In genomic region chr7:151091431-151091830, GRCh38 we compare ENCODE assay signal across 9 cellular contexts. TPM values are rescaled to one million over a fixed set of nuclear protein-coding genes. Genes with fewer than 3 reads are reported as not detected.
DNase-seq lines count a peak whose midpoint lies in the region; ATAC-seq and TF ChIP-seq lines count a peak whose summit lies in the region.
"Had no signal": no experiment of that assay in that cellular context is flagged by ENCODE, and none has a peak within 500 bp of the region (broad histone marks: within the 10 kb centered on the region; RNA-seq: fewer than 3 reads in every experiment).

No MANE protein-coding gene starts in this region.

- no peak overlapping the region for H3K4me2 ChIP-seq in KMS-11

- H3K9ac ChIP-seq in KMS-11: no peak overlapping the region

- H3K27me3 ChIP-seq in KMS-11 (ENCODE audit: insufficient read depth, low read depth) (no peaks in the 10 kb centered on the region), body of pancreas (no peaks in the 10 kb centered on the region)

- H3K27ac ChIP-seq in KMS-11 (no peak overlapping the region), body of pancreas (no peak overlapping the region)

- H3K79me2 ChIP-seq in KMS-11 (ENCODE audit: insufficient read depth, low read depth): peaks cover 96% of the 10 kb centered on the region

- DNase-seq in ELF-1 (ENCODE audit: low read depth, low spot score) (peak; percentile 82), body of pancreas (peak; percentile 52 to 72 (median 62)), myocyte (ENCODE audit: low read depth) (peak; percentile 42), NCI-H345 (lab: John Stamatoyannopoulos, UW) (no peak), SW480 (ENCODE audit: low spot score) (no peak)
- DNase-seq: activated CD4-positive, alpha-beta T cell treated with anti-CD3 and anti-CD28 coated beads, Interleukin-2, amount 50 U/mL, for 4 hours had no signal

- H4K20me1 ChIP-seq in KMS-11 (ENCODE audit: insufficient read depth): peaks cover 17% of the 10 kb centered on the region

- no peak overlapping the region for H2AFZ ChIP-seq in KMS-11 (ENCODE audit: low read depth)

- WGBS in body of pancreas, 2 donors: 30 to 46% methylated on average over 5 to 6 of the region's 6 CpGs

- no peaks in the 10 kb centered on the region for H3K9me3 ChIP-seq in body of pancreas

- no peak for TF ChIP-seq POLR2A in body of pancreas (IDR thresholded peaks at IDR 0.05)

- no peaks in the 10 kb centered on the region; the same call in 1 of the 2 replicates for H3K36me3 ChIP-seq in KMS-11 (ENCODE audit: insufficient read depth)
- no peaks in the 10 kb centered on the region for H3K36me3 ChIP-seq in body of pancreas (replicated peaks in 1 of 2; ENCODE audit: insufficient read depth in 1 of 2, low read depth in 2 of 2)

- no peak for ATAC-seq in body of pancreas
- no peak for ATAC-seq in HG03135 (IDR thresholded peaks at IDR 0.05; ENCODE audit: unreplicated experiment)
- no peak for ATAC-seq in GM21786 (IDR thresholded peaks at IDR 0.05; ENCODE audit: unreplicated experiment)

- H3K4me1 ChIP-seq in KMS-11 (ENCODE audit: low read depth, poor library complexity, severe bottlenecking) (peaks cover 15% of the 10 kb centered on the region), body of pancreas (peaks cover 43% of the 10 kb centered on the region)

- H3K4me3 ChIP-seq in KMS-11 (IDR thresholded peaks at IDR 0.05; ENCODE audit: insufficient read depth, low read depth, low read length) (no peak overlapping the region), body of pancreas (no peak overlapping the region)

- peak; percentile 61 for TF ChIP-seq CTCF in KMS-11 (conservative IDR thresholded peaks at IDR 0.05; ENCODE audit: low read depth, low read length)
- TF ChIP-seq CTCF in body of pancreas (IDR thresholded peaks at IDR 0.05): peak; percentile 37 to 61 (median 47)

- intact Hi-C loops in body of pancreas (cut with DNase I): no loop called here

RNA-seq across cellular contexts. Expression of gene AGAP3, which starts 5.2 kb away (rescaled TPM):
- total RNA-seq in body of pancreas (100 to 1,000 TPM in 1 of 2 donors, 10 to 100 TPM in 1; 45.4 to 104 TPM), myocyte (110 and 115 TPM in 2 replicates)
- polyA plus RNA-seq in myocyte (2012): 193 TPM

RNA-seq across cellular contexts. Expression of gene TMUB1, which starts 8.1 kb away (rescaled TPM):
- total RNA-seq in body of pancreas: 10 to 100 TPM; 34.9 to 54.2 TPM
- 59.9 and 60.7 TPM in 2 replicates for total RNA-seq in myocyte
- polyA plus RNA-seq in myocyte (2012): 57.5 TPM

RNA-seq across cellular contexts. Expression of gene FASTK, which starts 10.8 kb away (rescaled TPM):
- total RNA-seq in body of pancreas (100 to 1,000 TPM in 1 of 2 donors, 10 to 100 TPM in 1; 60.7 to 201 TPM), myocyte (177 and 198 TPM in 2 replicates)
- polyA plus RNA-seq in myocyte (2012): 156 TPM

RNA-seq across cellular contexts. Expression of gene SLC4A2, which starts 32.0 kb away (rescaled TPM):
- total RNA-seq in body of pancreas (100 to 1,000 TPM in 1 of 2 donors, 10 to 100 TPM in 1; 50.1 to 147 TPM), myocyte (516 and 662 TPM in 2 replicates)
- 681 TPM for polyA plus RNA-seq in myocyte (2012)

RNA-seq across cellular contexts. Expression of gene CDK5, which starts 33.7 kb away (rescaled TPM):
- 1 to 10 TPM; 2.3 to 6.3 TPM for total RNA-seq in body of pancreas
- total RNA-seq in myocyte: 34.0 TPM in 2 replicates
- 74.5 TPM for polyA plus RNA-seq in myocyte (2012)

Comparison
In these comparisons a context has a peak if more than half of its experiments do, and no peak if none do; other contexts are left out.
1. DNase-seq: peak in ELF-1 (single experiment), body of pancreas (4 of 4) and myocyte (single experiment); none in NCI-H345 (single experiment) and SW480 (single experiment).